16 cellular contexts compared by ENCODE assay signal in the genomic region with DNA sequence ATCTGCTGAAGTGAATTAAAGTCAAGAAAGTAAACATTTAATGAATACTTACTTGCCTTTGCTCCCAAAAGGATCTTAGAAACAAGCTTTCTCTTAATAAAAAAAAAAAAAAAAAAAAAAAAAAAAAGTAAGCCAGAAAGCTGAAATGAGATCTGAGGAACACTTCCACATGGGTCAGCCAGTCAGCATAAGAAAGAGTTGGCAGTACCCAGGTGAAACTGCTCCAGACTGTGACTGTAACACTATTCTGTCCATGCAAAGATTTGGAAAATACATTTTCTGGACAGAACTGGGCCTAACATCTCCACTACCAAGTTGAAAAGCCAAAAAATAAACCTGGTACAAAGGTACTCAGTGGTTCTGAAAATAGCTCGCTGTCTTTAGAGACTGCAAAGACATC.
A peak's percentile ranks its signal among the peaks of the same experiment; 100 is the strongest.
DNase-seq lines count a peak whose midpoint lies in the region; ATAC-seq and TF ChIP-seq lines count a peak whose summit lies in the region.
"Had no signal": no experiment of that assay in that cellular context is flagged by ENCODE, and none has a peak within 500 bp of the region (broad histone marks: within the 10 kb centered on the region; RNA-seq: fewer than 3 reads in every experiment).

No MANE protein-coding gene starts in this region.

- peaks cover 73% of the 10 kb centered on the region for H3F3A ChIP-seq in GM23248 (ENCODE audit: insufficient read depth)

- H3K9me2 ChIP-seq in GM23248 (ENCODE audit: insufficient read depth): no peaks in the 10 kb centered on the region

- peaks cover 88% of the 10 kb centered on the region for H3K4me1 ChIP-seq in GM23248 (ENCODE audit: insufficient read depth)
- H3K4me1 ChIP-seq in adipocyte (ENCODE audit: control insufficient read depth, insufficient read depth, low read length): peaks cover 98% of the 10 kb centered on the region
- peaks cover 31 to 32% of the 10 kb centered on the region in 2 donors for H3K4me1 ChIP-seq in muscle layer of duodenum (ENCODE audit: control insufficient read depth in 1 of 2, insufficient read depth in 2 of 2, low read length in 2 of 2)
- H3K4me1 ChIP-seq in thyroid gland: peaks cover 83 to 84% of the 10 kb centered on the region in 2 donors
- peaks cover 0 to 94% (median 33%) of the 10 kb centered on the region in 12 donors for H3K4me1 ChIP-seq in heart left ventricle

- WGBS in GM23248 (ENCODE audit: low coverage in 1 of 2, low lambda C conversion rate in 2 of 2, missing lambda C conversion rate in 2 of 2), 2 experiments: 90 to 92% methylated on average over 1 of the region's 1 CpG
- 88 to 94% methylated on average over 1 of the region's 1 CpG for WGBS in thyroid gland, 2 donors
- 89 to 100% (median 99%) methylated on average over 1 of the region's 1 CpG for WGBS in heart left ventricle, 4 donors

- no peak for TF ChIP-seq POLR2A in thyroid gland (IDR thresholded peaks at IDR 0.05)
- no peak for TF ChIP-seq POLR2A in heart left ventricle (IDR thresholded peaks at IDR 0.05)

- no peaks in the 10 kb centered on the region for H3K79me2 ChIP-seq in GM23248 (ENCODE audit: insufficient read depth)

- ATAC-seq in GM18511 (IDR thresholded peaks at IDR 0.05; ENCODE audit: unreplicated experiment): no peak
- no peak for ATAC-seq in heart left ventricle
- ATAC-seq: activated naive CD8-positive, alpha-beta T cell treated with anti-CD3 and anti-CD28 coated beads, Interleukin-2, amount 50 U/mL, for 24 hours; stimulated activated naive CD8-positive, alpha-beta T cell treated with anti-CD3 and anti-CD28 coated beads, Interleukin-15, Interleukin-2, amounts not matched to agents 100 U/mL and 50 U/mL, for 24 hours had no signal

- H3K27me3 ChIP-seq in GM23248 (replicated peaks; ENCODE audit: insufficient read depth) (no peaks in the 10 kb centered on the region), adipocyte (replicated peaks; ENCODE audit: control insufficient read depth, insufficient read depth, low read length) (no peaks in the 10 kb centered on the region), muscle layer of duodenum (ENCODE audit: low read depth, low read length) (no peaks in the 10 kb centered on the region), thyroid gland (no peaks in the 10 kb centered on the region), heart left ventricle (no peaks in the 10 kb centered on the region)

- H3K4me2 ChIP-seq in GM23248 (ENCODE audit: unreplicated experiment): no peak overlapping the region

- H3K27ac ChIP-seq in GM23248 (0 out of 2 replicates have a peak overlapping the region, but pooled peaks have one; percentile 21), muscle layer of duodenum (ENCODE audit: low read length) (peak overlapping the region; percentile 18), thyroid gland (peak overlapping the region; percentile 78 to 88 (median 80)), heart left ventricle (peak overlapping the region in 2 of 12 donors; percentile 22 to 69)
- H3K27ac ChIP-seq: C4-2B had no signal

- TF ChIP-seq CTCF in thyroid gland (IDR thresholded peaks at IDR 0.05) (no peak), heart left ventricle (IDR thresholded peaks at IDR 0.05) (no peak)

- H3K36me3 ChIP-seq in GM23248 (ENCODE audit: low read depth): no peaks in the 10 kb centered on the region
- no peaks in the 10 kb centered on the region for H3K36me3 ChIP-seq in adipocyte (ENCODE audit: control insufficient read depth, insufficient read depth, low read length, severe bottlenecking)
- H3K36me3 ChIP-seq in muscle layer of duodenum (ENCODE audit: control insufficient read depth in 1 of 2, insufficient read depth in 2 of 2, low read length in 2 of 2): peaks cover 0 to 2% of the 10 kb centered on the region in 2 donors
- no peaks in the 10 kb centered on the region for H3K36me3 ChIP-seq in thyroid gland
- H3K36me3 ChIP-seq in heart left ventricle: no peaks in the 10 kb centered on the region

- no peak overlapping the region for H2AFZ ChIP-seq in GM23248

- H3K4me3 ChIP-seq in GM23248: no peak overlapping the region
- H3K4me3 ChIP-seq in adipocyte (ENCODE audit: low read length): no peak overlapping the region
- H3K4me3 ChIP-seq in muscle layer of duodenum (ENCODE audit: low read depth in 1 of 2, low read length in 2 of 2): no peak overlapping the region
- no peak overlapping the region for H3K4me3 ChIP-seq in thyroid gland (replicated peaks in 1 of 3)
- no peak overlapping the region for H3K4me3 ChIP-seq in heart left ventricle

- H4K20me1 ChIP-seq in GM23248 (ENCODE audit: insufficient read depth): no peaks in the 10 kb centered on the region

- H3K9ac ChIP-seq in GM23248: no peak overlapping the region
- H3K9ac ChIP-seq in adipocyte (ENCODE audit: low read length): peak overlapping the region; percentile 51

- in situ Hi-C loops in GM23248 (cut with MboI): no loop called here

- DNase-seq in GM23248 (no peak), adipocyte (ENCODE audit: low read depth) (no peak), thyroid gland (no peak), HuH-7.5 (ENCODE audit: low spot score) (no peak), putamen (ENCODE audit: low spot score) (no peak), heart left ventricle (no peak)
- DNase-seq: activated CD4-positive, alpha-beta T cell treated with anti-CD3 and anti-CD28 coated beads for 4 hours; activated gamma-delta T cell treated with Interleukin-2 at 50 U/mL for 16 hours; activated naive CD8-positive, alpha-beta T cell treated with anti-CD3 and anti-CD28 coated beads, Interleukin-2, amount 50 U/mL, for 24 hours; activated T-cell treated with anti-CD3 and anti-CD28 coated beads, Interleukin-2, amount 50 U/mL, for 24 hours; NCI-H146; NCI-H510A; stimulated activated naive CD8-positive, alpha-beta T cell treated with anti-CD3 and anti-CD28 coated beads, Interleukin-15, Interleukin-2, amounts not matched to agents 100 U/mL and 50 U/mL, for 24 hours had no signal

- no peaks in the 10 kb centered on the region for H3K9me3 ChIP-seq in GM23248 (ENCODE audit: low read depth)
- no peaks in the 10 kb centered on the region for H3K9me3 ChIP-seq in adipocyte (ENCODE audit: control insufficient read depth, low read length)
- H3K9me3 ChIP-seq in muscle layer of duodenum (ENCODE audit: control insufficient read depth in 1 of 2, low read length in 2 of 2): no peaks in the 10 kb centered on the region
- no peaks in the 10 kb centered on the region for H3K9me3 ChIP-seq in thyroid gland
- H3K9me3 ChIP-seq in heart left ventricle: no peaks in the 10 kb centered on the region

- intact Hi-C loops in thyroid gland (cut with DNase I) (no loop called here), heart left ventricle (cut with DNase I) (loop anchor here in 1 of 10 donors (10.0 kb wide), 1 partner anchor 115 kb away; no protein-coding TSS in a partner anchor)
